In genomic region chr16:78800535-78800934, GRCh38 we compare ENCODE assay signal across 15 cellular contexts.
"Had no signal": no experiment of that assay in that cellular context is flagged by ENCODE, and none has a peak within 500 bp of the region (broad histone marks: within the 10 kb centered on the region; RNA-seq: fewer than 3 reads in every experiment).

No MANE protein-coding gene starts in this region.

- H3K4me1 ChIP-seq: colonic mucosa, sigmoid colon, suprapubic skin, upper lobe of right lung had no signal

- H3K27me3 Mint-ChIP-seq: activated CD8-positive, alpha-beta T cell treated with anti-CD3 and anti-CD28 coated beads for 36 hours; activated naive CD4-positive, alpha-beta T cell treated with anti-CD3 and anti-CD28 coated beads, Interleukin-2, amount 50 U/mL, for 24 hours had no signal

- H3K4me1 Mint-ChIP-seq: activated naive CD4-positive, alpha-beta T cell treated with anti-CD3 and anti-CD28 coated beads, Interleukin-2, amount 50 U/mL, for 24 hours had no signal

- ATAC-seq: activated CD8-positive, alpha-beta T cell treated with anti-CD3 and anti-CD28 coated beads for 36 hours; left cardiac atrium; mucosa of descending colon; stimulated activated naive CD8-positive, alpha-beta T cell treated with anti-CD3 and anti-CD28 coated beads, Interleukin-15, Interleukin-2, amounts not matched to agents 100 U/mL and 50 U/mL, for 24 hours; upper lobe of right lung had no signal

- H3K27ac Mint-ChIP-seq: activated CD8-positive, alpha-beta T cell treated with anti-CD3 and anti-CD28 coated beads for 36 hours; activated naive CD4-positive, alpha-beta T cell treated with anti-CD3 and anti-CD28 coated beads, Interleukin-2, amount 50 U/mL, for 24 hours; natural killer cell had no signal

- H3K4me3 ChIP-seq: colonic mucosa, lung, mucosa of descending colon, sigmoid colon, suprapubic skin, upper lobe of right lung had no signal

- H3K27ac ChIP-seq: colonic mucosa, sigmoid colon, suprapubic skin, upper lobe of right lung had no signal

- H3K4me3 Mint-ChIP-seq: activated CD8-positive, alpha-beta T cell treated with anti-CD3 and anti-CD28 coated beads for 36 hours; activated naive CD4-positive, alpha-beta T cell treated with anti-CD3 and anti-CD28 coated beads, Interleukin-2, amount 50 U/mL, for 24 hours; natural killer cell had no signal

- H3K36me3 ChIP-seq: colonic mucosa, sigmoid colon, suprapubic skin, upper lobe of right lung had no signal

- H3K9me3 Mint-ChIP-seq: activated CD8-positive, alpha-beta T cell treated with anti-CD3 and anti-CD28 coated beads for 36 hours; activated naive CD4-positive, alpha-beta T cell treated with anti-CD3 and anti-CD28 coated beads, Interleukin-2, amount 50 U/mL, for 24 hours; natural killer cell had no signal

- H3K9me3 ChIP-seq: colonic mucosa, mucosa of descending colon, sigmoid colon, suprapubic skin, upper lobe of right lung had no signal

- DNase-seq: activated CD8-positive, alpha-beta T cell treated with anti-CD3 and anti-CD28 coated beads for 36 hours; caudate nucleus; colonic mucosa; effector CD4-positive, alpha-beta T cell; hippocampal formation; left cardiac atrium; mucosa of descending colon; natural killer cell; sigmoid colon; stimulated activated CD4-positive, alpha-beta T cell treated with anti-CD3 and anti-CD28 coated beads, Interleukin-12 subunit alpha, Interleukin-12 subunit beta, amount 100 ng/mL, for 4 hours; stimulated activated naive CD8-positive, alpha-beta T cell treated with anti-CD3 and anti-CD28 coated beads, Interleukin-15, Interleukin-2, amounts not matched to agents 100 U/mL and 50 U/mL, for 24 hours; upper lobe of right lung had no signal

- H3K27me3 ChIP-seq: colonic mucosa, sigmoid colon, suprapubic skin, upper lobe of right lung had no signal

- H3K36me3 Mint-ChIP-seq: activated naive CD4-positive, alpha-beta T cell treated with anti-CD3 and anti-CD28 coated beads, Interleukin-2, amount 50 U/mL, for 24 hours; natural killer cell had no signal
